In the genomic region with DNA sequence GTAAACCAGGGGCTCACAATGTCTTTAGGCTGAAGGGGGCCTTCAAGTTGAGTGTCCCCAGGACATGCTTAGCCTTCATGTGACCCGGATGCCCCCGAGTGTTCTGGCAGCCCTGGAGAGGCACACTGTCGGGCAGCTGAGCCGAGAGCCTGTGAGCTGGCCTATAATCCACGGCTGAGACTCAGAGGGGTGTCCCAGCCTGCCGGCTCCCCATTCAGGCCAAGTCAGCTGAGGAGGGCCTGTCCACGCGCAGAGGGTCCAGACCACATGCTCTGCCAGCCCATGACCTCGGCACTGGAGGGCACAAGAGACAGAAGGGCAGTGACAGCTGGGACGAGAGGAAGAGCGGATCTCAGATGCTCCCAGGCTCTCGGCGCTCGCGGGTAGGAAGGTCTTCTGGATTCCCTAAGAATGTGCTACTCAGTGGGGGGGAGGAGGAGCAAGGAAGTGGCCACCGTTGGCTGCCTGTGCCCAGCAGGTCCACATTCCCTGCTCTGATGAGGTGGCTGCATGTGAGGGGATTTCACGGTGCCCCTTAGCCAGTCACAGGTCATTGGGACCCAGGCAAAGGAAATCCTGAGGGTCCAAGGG, we compare ENCODE assay signal across 15 cellular contexts.
DNase-seq lines count a peak whose midpoint lies in the region; ATAC-seq and TF ChIP-seq lines count a peak whose summit lies in the region.
"Had no signal": no experiment of that assay in that cellular context is flagged by ENCODE, and none has a peak within 500 bp of the region (broad histone marks: within the 10 kb centered on the region; RNA-seq: fewer than 3 reads in every experiment).

No MANE protein-coding gene starts in this region.

- H3K27ac Mint-ChIP-seq in WTC11 = no peak overlapping the region

- no peak overlapping the region for H3K4me3 Mint-ChIP-seq in WTC11
- H3K4me3 Mint-ChIP-seq: CD4-positive, CD25-positive, alpha-beta regulatory T cell had no signal

- TF ChIP-seq CTCF in right atrium auricular region (IDR thresholded peaks at IDR 0.05) = no peak
- TF ChIP-seq CTCF in left ventricle myocardium inferior (IDR thresholded peaks at IDR 0.05; ENCODE audit: borderline replicate concordance) = no peak
- TF ChIP-seq CTCF in WTC11 (IDR thresholded peaks at IDR 0.05) = no peak

- ATAC-seq in WTC11 (peak; percentile 40), aorta (ENCODE audit: low FRiP score) (peak; percentile 47), GM18870 (IDR thresholded peaks at IDR 0.05; ENCODE audit: unreplicated experiment) (no peak), HG03135 (IDR thresholded peaks at IDR 0.05; ENCODE audit: unreplicated experiment) (no peak)

- peak overlapping the region; percentile 65 to 82 for H3K27ac ChIP-seq in right atrium auricular region
- H3K27ac ChIP-seq in left ventricle myocardium inferior (replicated peaks) = no peak overlapping the region
- no peak overlapping the region for H3K27ac ChIP-seq in aorta (ENCODE audit: low read depth in 1 of 2, low read length in 2 of 2)

- H3K9me3 ChIP-seq in right atrium auricular region = no peaks in the 10 kb centered on the region
- H3K9me3 ChIP-seq in left ventricle myocardium inferior (replicated peaks) = no peaks in the 10 kb centered on the region
- no peaks in the 10 kb centered on the region for H3K9me3 ChIP-seq in aorta (ENCODE audit: control insufficient read depth, low read length)

- POLR2A ChIA-PET in WTC11 (lab: Charles Lee) = no interaction called here

- H3K27me3 Mint-ChIP-seq in WTC11 (ENCODE audit: low read depth) = no peaks in the 10 kb centered on the region; the same call in 1 of the 2 replicates
- H3K27me3 Mint-ChIP-seq: CD4-positive, CD25-positive, alpha-beta regulatory T cell had no signal

- peaks cover 36% of the 10 kb centered on the region for H3K4me1 Mint-ChIP-seq in WTC11

- H3K27me3 ChIP-seq in right atrium auricular region (no peaks in the 10 kb centered on the region), left ventricle myocardium inferior (ENCODE audit: low read depth) (no peaks in the 10 kb centered on the region), aorta (ENCODE audit: control insufficient read depth in 1 of 2, insufficient read depth in 2 of 2, low read length in 1 of 2) (no peaks in the 10 kb centered on the region)

- DNase-seq in right atrium auricular region (ENCODE audit: low spot score) (no peak), left ventricle myocardium inferior (no peak), WTC11 (ENCODE audit: low spot score) (no peak), myocyte (ENCODE audit: low read depth) (peak; percentile 19), aorta (peak in 1 of 2 donors; percentile 62), LoVo (ENCODE audit: low spot score) (no peak)
- DNase-seq: 8988T; CD4-positive, CD25-positive, alpha-beta regulatory T cell; DMS153; EL; GOT3; KBM-7; SHP77 treated with DMSO at 0.1 percent for 48 hours had no signal

- H3K36me3 Mint-ChIP-seq in WTC11 = no peaks in the 10 kb centered on the region

- no peak overlapping the region for H3K4me3 ChIP-seq in right atrium auricular region
- no peak overlapping the region for H3K4me3 ChIP-seq in left ventricle myocardium inferior
- no peak overlapping the region for H3K4me3 ChIP-seq in aorta (ENCODE audit: low read length in 2 of 2)

- CTCF ChIA-PET in WTC11 (lab: Charles Lee) = interaction anchor here (1.5 to 2.2 kb wide), 2 partner anchors 311 to 360 kb away, joined by 4 to 6 read pairs; no protein-coding TSS in a partner anchor

- no peaks in the 10 kb centered on the region for H3K36me3 ChIP-seq in right atrium auricular region
- H3K36me3 ChIP-seq in left ventricle myocardium inferior = no peaks in the 10 kb centered on the region
- H3K36me3 ChIP-seq in aorta (ENCODE audit: control insufficient read depth in 1 of 2, insufficient read depth in 2 of 2, low read length in 1 of 2) = no peaks in the 10 kb centered on the region

- peaks cover 0 to 5% of the 10 kb centered on the region in 2 donors for H3K4me1 ChIP-seq in right atrium auricular region
- peaks cover 5% of the 10 kb centered on the region for H3K4me1 ChIP-seq in left ventricle myocardium inferior
- H3K4me1 ChIP-seq in aorta (ENCODE audit: control insufficient read depth in 1 of 2, insufficient read depth in 2 of 2, low read length in 2 of 2) = no peaks in the 10 kb centered on the region

- intact Hi-C loops in left ventricle myocardium inferior (cut with micrococcal nuclease) (no loop called here), aorta (cut with DNase I) (no loop called here)

- 0 out of 2 replicates have a peak, but pooled peaks cover 9% of the 10 kb centered on the region for H3K9me3 Mint-ChIP-seq in WTC11
- H3K9me3 Mint-ChIP-seq: CD4-positive, CD25-positive, alpha-beta regulatory T cell had no signal

- WGBS in aorta, 2 donors = 95 to 97% methylated on average over 17 of the region's 17 CpGs

TF ChIP-seq in WTC11, 78 proteins besides CTCF, POLR2A, EP300 and RAD21:
- TF ChIP-seq NFATC4 (CRISPR knock-in tag; IDR thresholded peaks at IDR 0.05) = no peak
- TF ChIP-seq ZNF423 (CRISPR knock-in tag; IDR thresholded peaks at IDR 0.05) = no peak
- TF ChIP-seq, protein P1, sequence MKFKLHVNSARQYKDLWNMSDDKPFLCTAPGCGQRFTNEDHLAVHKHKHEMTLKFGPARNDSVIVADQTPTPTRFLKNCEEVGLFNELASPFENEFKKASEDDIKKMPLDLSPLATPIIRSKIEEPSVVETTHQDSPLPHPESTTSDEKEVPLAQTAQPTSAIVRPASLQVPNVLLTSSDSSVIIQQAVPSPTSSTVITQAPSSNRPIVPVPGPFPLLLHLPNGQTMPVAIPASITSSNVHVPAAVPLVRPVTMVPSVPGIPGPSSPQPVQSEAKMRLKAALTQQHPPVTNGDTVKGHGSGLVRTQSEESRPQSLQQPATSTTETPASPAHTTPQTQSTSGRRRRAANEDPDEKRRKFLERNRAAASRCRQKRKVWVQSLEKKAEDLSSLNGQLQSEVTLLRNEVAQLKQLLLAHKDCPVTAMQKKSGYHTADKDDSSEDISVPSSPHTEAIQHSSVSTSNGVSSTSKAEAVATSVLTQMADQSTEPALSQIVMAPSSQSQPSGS (CRISPR knock-in tag; IDR thresholded peaks at IDR 0.05; ENCODE audit: borderline replicate concordance, low read depth) = no peak
- TF ChIP-seq FOXJ3 (CRISPR knock-in tag; IDR thresholded peaks at IDR 0.05; ENCODE audit: borderline replicate concordance) = no peak
- TF ChIP-seq, protein P2, sequence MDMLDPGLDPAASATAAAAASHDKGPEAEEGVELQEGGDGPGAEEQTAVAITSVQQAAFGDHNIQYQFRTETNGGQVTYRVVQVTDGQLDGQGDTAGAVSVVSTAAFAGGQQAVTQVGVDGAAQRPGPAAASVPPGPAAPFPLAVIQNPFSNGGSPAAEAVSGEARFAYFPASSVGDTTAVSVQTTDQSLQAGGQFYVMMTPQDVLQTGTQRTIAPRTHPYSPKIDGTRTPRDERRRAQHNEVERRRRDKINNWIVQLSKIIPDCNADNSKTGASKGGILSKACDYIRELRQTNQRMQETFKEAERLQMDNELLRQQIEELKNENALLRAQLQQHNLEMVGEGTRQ (CRISPR knock-in tag; IDR thresholded peaks at IDR 0.05) = no peak
- TF ChIP-seq, protein P3, sequence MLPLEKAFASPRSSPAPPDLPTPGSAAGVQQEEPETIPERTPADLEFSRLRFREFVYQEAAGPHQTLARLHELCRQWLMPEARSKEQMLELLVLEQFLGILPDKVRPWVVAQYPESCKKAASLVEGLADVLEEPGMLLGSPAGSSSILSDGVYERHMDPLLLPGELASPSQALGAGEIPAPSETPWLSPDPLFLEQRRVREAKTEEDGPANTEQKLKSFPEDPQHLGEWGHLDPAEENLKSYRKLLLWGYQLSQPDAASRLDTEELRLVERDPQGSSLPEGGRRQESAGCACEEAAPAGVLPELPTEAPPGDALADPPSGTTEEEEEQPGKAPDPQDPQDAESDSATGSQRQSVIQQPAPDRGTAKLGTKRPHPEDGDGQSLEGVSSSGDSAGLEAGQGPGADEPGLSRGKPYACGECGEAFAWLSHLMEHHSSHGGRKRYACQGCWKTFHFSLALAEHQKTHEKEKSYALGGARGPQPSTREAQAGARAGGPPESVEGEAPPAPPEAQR (CRISPR knock-in tag; IDR thresholded peaks at IDR 0.05) = no peak
- TF ChIP-seq ZNF232 (CRISPR knock-in tag; IDR thresholded peaks at IDR 0.05) = no peak
- TF ChIP-seq, protein P4, sequence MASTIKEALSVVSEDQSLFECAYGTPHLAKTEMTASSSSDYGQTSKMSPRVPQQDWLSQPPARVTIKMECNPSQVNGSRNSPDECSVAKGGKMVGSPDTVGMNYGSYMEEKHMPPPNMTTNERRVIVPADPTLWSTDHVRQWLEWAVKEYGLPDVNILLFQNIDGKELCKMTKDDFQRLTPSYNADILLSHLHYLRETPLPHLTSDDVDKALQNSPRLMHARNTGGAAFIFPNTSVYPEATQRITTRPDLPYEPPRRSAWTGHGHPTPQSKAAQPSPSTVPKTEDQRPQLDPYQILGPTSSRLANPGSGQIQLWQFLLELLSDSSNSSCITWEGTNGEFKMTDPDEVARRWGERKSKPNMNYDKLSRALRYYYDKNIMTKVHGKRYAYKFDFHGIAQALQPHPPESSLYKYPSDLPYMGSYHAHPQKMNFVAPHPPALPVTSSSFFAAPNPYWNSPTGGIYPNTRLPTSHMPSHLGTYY (CRISPR knock-in tag; IDR thresholded peaks at IDR 0.05) = no peak
- TF ChIP-seq, protein P5, sequence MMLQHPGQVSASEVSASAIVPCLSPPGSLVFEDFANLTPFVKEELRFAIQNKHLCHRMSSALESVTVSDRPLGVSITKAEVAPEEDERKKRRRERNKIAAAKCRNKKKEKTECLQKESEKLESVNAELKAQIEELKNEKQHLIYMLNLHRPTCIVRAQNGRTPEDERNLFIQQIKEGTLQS (CRISPR knock-in tag; conservative IDR thresholded peaks at IDR 0.05) = no peak
- TF ChIP-seq, protein P6, sequence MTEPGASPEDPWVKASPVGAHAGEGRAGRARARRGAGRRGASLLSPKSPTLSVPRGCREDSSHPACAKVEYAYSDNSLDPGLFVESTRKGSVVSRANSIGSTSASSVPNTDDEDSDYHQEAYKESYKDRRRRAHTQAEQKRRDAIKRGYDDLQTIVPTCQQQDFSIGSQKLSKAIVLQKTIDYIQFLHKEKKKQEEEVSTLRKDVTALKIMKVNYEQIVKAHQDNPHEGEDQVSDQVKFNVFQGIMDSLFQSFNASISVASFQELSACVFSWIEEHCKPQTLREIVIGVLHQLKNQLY (CRISPR knock-in tag; IDR thresholded peaks at IDR 0.05) = no peak

Comparison
In these comparisons a context has a peak if more than half of its experiments do, and no peak if none do; other contexts are left out.
1. H3K27ac ChIP-seq: peak in right atrium auricular region (2 of 2); none in left ventricle myocardium inferior (single experiment) and aorta (0 of 2).
2. ATAC-seq: peak in WTC11 (single experiment) and aorta (single experiment); none in GM18870 (single experiment) and HG03135 (single experiment).